In genomic region chr7:155879592-155879991, GRCh38 we compare ENCODE assay signal across 16 cellular contexts.
DNase-seq lines count a peak whose midpoint lies in the region; ATAC-seq and TF ChIP-seq lines count a peak whose summit lies in the region.
"Had no signal": no experiment of that assay in that cellular context is flagged by ENCODE, and none has a peak within 500 bp of the region (broad histone marks: within the 10 kb centered on the region; RNA-seq: fewer than 3 reads in every experiment).

No MANE protein-coding gene starts in this region.

- no peaks in the 10 kb centered on the region for H3K9me3 Mint-ChIP-seq in CD4-positive, alpha-beta memory T cell
- H3K9me3 Mint-ChIP-seq: CD8-positive, alpha-beta T cell; H9 had no signal

- TF ChIP-seq CTCF in spleen (IDR thresholded peaks at IDR 0.05 in 8 of 11, conservative IDR thresholded peaks at IDR 0.05 in 3 of 11) = no peak

- H3K9me3 ChIP-seq in spleen = no peaks in the 10 kb centered on the region
- no peaks in the 10 kb centered on the region for H3K9me3 ChIP-seq in CD4-positive, alpha-beta memory T cell (ENCODE audit: control insufficient read depth in 1 of 2, low read length in 2 of 2)
- H3K9me3 ChIP-seq: BLaER1 had no signal

- no peaks in the 10 kb centered on the region for H3K27me3 ChIP-seq in spleen (replicated peaks in 1 of 7)
- no peaks in the 10 kb centered on the region for H3K27me3 ChIP-seq in CD4-positive, alpha-beta memory T cell (ENCODE audit: insufficient read depth, low read length)
- H3K27me3 ChIP-seq: BLaER1 had no signal

- H3K27ac Mint-ChIP-seq in CD4-positive, alpha-beta memory T cell = no peak overlapping the region
- H3K27ac Mint-ChIP-seq: CD14-positive monocyte; CD8-positive, alpha-beta T cell; H9 had no signal

- H3K27ac ChIP-seq in spleen = no peak overlapping the region
- no peak overlapping the region for H3K27ac ChIP-seq in CD4-positive, alpha-beta memory T cell (ENCODE audit: low read depth, low read length)
- H3K27ac ChIP-seq: BLaER1 had no signal

- no peak for ATAC-seq in GM21515 (IDR thresholded peaks at IDR 0.05; ENCODE audit: unreplicated experiment)
- no peak for ATAC-seq in HG03097 (IDR thresholded peaks at IDR 0.05; ENCODE audit: low FRiP score, unreplicated experiment)
- ATAC-seq: CD8-positive, alpha-beta T cell had no signal

- peaks cover under 1 to 5% of the 10 kb centered on the region in 2 donors for H3K27me3 Mint-ChIP-seq in CD4-positive, alpha-beta memory T cell

- intact Hi-C loops in spleen (cut with DNase I; ENCODE audit: low total_unique reads) = no loop called here
- intact Hi-C loops in CD4-positive, alpha-beta memory T cell (cut with micrococcal nuclease) = no loop called here

- no peak overlapping the region for H3K4me3 Mint-ChIP-seq in CD4-positive, alpha-beta memory T cell
- H3K4me3 Mint-ChIP-seq: CD14-positive monocyte; CD8-positive, alpha-beta T cell; H9 had no signal

- H3K4me1 ChIP-seq in spleen = no peaks in the 10 kb centered on the region
- no peaks in the 10 kb centered on the region for H3K4me1 ChIP-seq in CD4-positive, alpha-beta memory T cell (ENCODE audit: insufficient read depth, low read length)
- H3K4me1 ChIP-seq: BLaER1 had no signal

- POLR2A ChIA-PET in CD4-positive, alpha-beta memory T cell (lab: Charles Lee; ENCODE audit: partially characterized antibody) = no interaction called here

- WGBS in spleen, 5 donors = 88 to 97% (median 90%) methylated on average over 5 of the region's 5 CpGs

- no peaks in the 10 kb centered on the region for H3K36me3 Mint-ChIP-seq in CD4-positive, alpha-beta memory T cell
- H3K36me3 Mint-ChIP-seq: CD14-positive monocyte; CD8-positive, alpha-beta T cell had no signal

- no peak for TF ChIP-seq POLR2A in spleen (IDR thresholded peaks at IDR 0.05)

- H3K4me1 Mint-ChIP-seq in CD4-positive, alpha-beta memory T cell = no peaks in the 10 kb centered on the region
- H3K4me1 Mint-ChIP-seq: CD14-positive monocyte had no signal

- no peaks in the 10 kb centered on the region for H3K36me3 ChIP-seq in spleen
- H3K36me3 ChIP-seq in CD4-positive, alpha-beta memory T cell (ENCODE audit: insufficient read depth, low read length) = no peaks in the 10 kb centered on the region
- H3K36me3 ChIP-seq: BLaER1 had no signal

- no peak overlapping the region for H3K4me3 ChIP-seq in spleen
- no peak overlapping the region for H3K4me3 ChIP-seq in CD4-positive, alpha-beta memory T cell (ENCODE audit: low read length in 2 of 2)
- H3K4me3 ChIP-seq: BLaER1 had no signal

- CTCF ChIA-PET in CD4-positive, alpha-beta memory T cell (lab: Charles Lee; ENCODE audit: partially characterized antibody) = interaction anchor here (1.8 kb wide), 1 partner anchor 10 kb away, joined by 4 read pairs; no protein-coding TSS in a partner anchor

- DNase-seq in activated effector memory CD4-positive, alpha-beta T cell treated with anti-CD3 and anti-CD28 coated beads, Interleukin-2, amount 50 U/mL, for 16 hours = peak; percentile 54
- no peak for DNase-seq in activated effector memory CD4-positive, alpha-beta T cell treated with Interleukin-2 at 50 U/mL for 16 hours
- peak; percentile 42 for DNase-seq in activated CD8-positive, alpha-beta memory T cell treated with anti-CD3 and anti-CD28 coated beads, Interleukin-2, amount 50 U/mL, for 48 hours
- DNase-seq in mesenteric fat pad (ENCODE audit: low spot score) (peak; percentile 47), spleen (peak; percentile 45)
- no peak for DNase-seq in CD4-positive, alpha-beta memory T cell
- DNase-seq: 8988T, Calu3, DMS79 treated with DMSO at 0.1 percent for 48 hours, GF-D8 had no signal

Comparison
In these comparisons a context has a peak if more than half of its experiments do, and no peak if none do; other contexts are left out.
1. DNase-seq: peak in activated effector memory CD4-positive, alpha-beta T cell treated with anti-CD3 and anti-CD28 coated beads, Interleukin-2, amount 50 U/mL, for 16 hours (single experiment), activated CD8-positive, alpha-beta memory T cell treated with anti-CD3 and anti-CD28 coated beads, Interleukin-2, amount 50 U/mL, for 48 hours (single experiment), mesenteric fat pad (single experiment) and spleen (single experiment); none in activated effector memory CD4-positive, alpha-beta T cell treated with Interleukin-2 at 50 U/mL for 16 hours (single experiment) and CD4-positive, alpha-beta memory T cell (0 of 5).